ENCODE assay signal across 23 cellular contexts in genomic region chr5:127684722-127685467, GRCh38. TPM values are rescaled to one million over a fixed set of nuclear protein-coding genes. Genes with fewer than 3 reads are reported as not detected.
DNase-seq lines count a peak whose midpoint lies in the region; ATAC-seq and TF ChIP-seq lines count a peak whose summit lies in the region.
"Had no signal": no experiment of that assay in that cellular context is flagged by ENCODE, and none has a peak within 500 bp of the region (broad histone marks: within the 10 kb centered on the region; RNA-seq: fewer than 3 reads in every experiment).

No MANE protein-coding gene starts in this region.

- H3K4me1 ChIP-seq in gastrocnemius medialis, result peaks cover 27 to 32% of the 10 kb centered on the region in 2 donors

- H3K36me3 ChIP-seq in gastrocnemius medialis, result no peaks in the 10 kb centered on the region

- H3K9me3 ChIP-seq in gastrocnemius medialis, result no peaks in the 10 kb centered on the region

- H3K4me3 ChIP-seq in epithelial cell of esophagus (ENCODE audit: low read length), result no peak overlapping the region
- no peak overlapping the region for H3K4me3 ChIP-seq in gastrocnemius medialis
- H3K4me3 ChIP-seq: K562, SK-N-MC had no signal

- peak overlapping the region; percentile 77 to 92 (median 78) for H3K27ac ChIP-seq in gastrocnemius medialis
- H3K27ac ChIP-seq: HL-60, RWPE1, SK-N-MC had no signal

- no peak for TF ChIP-seq POLR2A in gastrocnemius medialis (IDR thresholded peaks at IDR 0.05)

- intact Hi-C loops in gastrocnemius medialis (cut with DNase I; ENCODE audit: low total_unique reads), result loop anchor here (10.0 kb wide), 1 partner anchor 400 kb away; the partner anchor contains the start of gene SLC12A2

- H3K27me3 ChIP-seq in gastrocnemius medialis, result no peaks in the 10 kb centered on the region

- no peak for TF ChIP-seq CTCF in epithelial cell of esophagus (IDR thresholded peaks at IDR 0.05; ENCODE audit: insufficient read depth, low read depth, low read length, missing control alignments)
- no peak for TF ChIP-seq CTCF in gastrocnemius medialis (IDR thresholded peaks at IDR 0.05 in 4 of 5, conservative IDR thresholded peaks at IDR 0.05 in 1 of 5)
- TF ChIP-seq CTCF in GM20000 (IDR thresholded peaks at IDR 0.05; ENCODE audit: extremely low read depth, missing control alignments), result no peak

- in situ Hi-C loops in gastrocnemius medialis (cut with MboI; ENCODE audit: low sequenced_read_pairs in 4 of 4), result no loop called here

- DNase-seq in NCI-H748 (lab: John Stamatoyannopoulos, UW; ENCODE audit: unreplicated experiment), result peak; percentile 54
- DNase-seq in NCI-H748 treated with DMSO at 0.1 percent for 48 hours (lab: John Stamatoyannopoulos, UW), result no peak
- DNase-seq in NCI-H510A (lab: John Stamatoyannopoulos, UW), result peak; percentile 3
- DNase-seq in epithelial cell of esophagus (ENCODE audit: low read depth), result peak; percentile 8
- peak; percentile 30 to 60 for DNase-seq in gastrocnemius medialis
- no peak for DNase-seq in NCI-H2029 (lab: John Stamatoyannopoulos, UW)
- DNase-seq in SW480 (ENCODE audit: low spot score), result no peak
- no peak for DNase-seq in GM20000 (ENCODE audit: low spot score)
- DNase-seq: DMS79; NCI-H1092 treated with DMSO at 0.1 percent for 48 hours; NCI-H1694 treated with DMSO at 0.1 percent for 48 hours; NCI-H345; NCI-H526 treated with DMSO at 0.1 percent for 48 hours; NK-92 treated with Interleukin-12 subunit alpha and Interleukin-12 subunit beta, amount 100 ng/mL, for 24 hours; SHP77 treated with DMSO at 0.1 percent for 48 hours; SW 1271 had no signal

- peak; percentile 91 to 96 for ATAC-seq in gastrocnemius medialis
- ATAC-seq: HepG2, K562 had no signal

RNA-seq across cellular contexts. Expression of gene CCDC192, which starts 18.3 kb away (rescaled TPM):
- total RNA-seq in gastrocnemius medialis, result not detected
- total RNA-seq: B cell, HepG2, HT-29 had no signal

RNA-seq across cellular contexts. Expression of gene CTXN3, which starts 36.0 kb away (rescaled TPM):
- under 1 TPM in 1 of 4 donors, not detected in 3; 0.22 TPM for total RNA-seq in gastrocnemius medialis
- total RNA-seq: B cell, HepG2, HT-29, K562 had no signal

Comparison
In these comparisons a context has a peak if more than half of its experiments do, and no peak if none do; other contexts are left out.
1. DNase-seq: peak in NCI-H748 (single experiment), NCI-H510A (single experiment), epithelial cell of esophagus (single experiment) and gastrocnemius medialis (2 of 2); none in NCI-H748 treated with DMSO at 0.1 percent for 48 hours (single experiment), NCI-H2029 (single experiment), SW480 (single experiment) and GM20000 (single experiment).